ENCODE assay signal across 20 cellular contexts in the genomic region with DNA sequence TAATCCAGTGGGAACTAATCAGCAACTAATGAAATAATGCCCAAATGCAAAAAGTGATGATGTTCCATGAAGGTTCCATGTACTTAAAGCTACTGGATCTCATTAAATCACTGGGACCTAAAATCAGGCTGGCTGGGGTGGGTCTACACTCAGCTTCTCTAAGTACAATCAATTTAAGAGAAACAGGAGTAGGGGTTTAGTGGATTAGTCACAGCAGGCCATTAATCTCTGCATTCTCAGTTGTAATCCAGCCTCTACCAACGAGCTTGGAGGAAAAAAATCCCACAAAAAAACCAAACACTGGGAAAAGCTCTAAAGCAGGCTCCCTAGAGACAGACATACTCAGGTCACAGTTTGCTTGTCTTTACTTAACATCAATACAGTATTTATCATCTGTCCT.
DNase-seq lines count a peak whose midpoint lies in the region; ATAC-seq and TF ChIP-seq lines count a peak whose summit lies in the region.
"Had no signal": no experiment of that assay in that cellular context is flagged by ENCODE, and none has a peak within 500 bp of the region (broad histone marks: within the 10 kb centered on the region; RNA-seq: fewer than 3 reads in every experiment).

No MANE protein-coding gene starts in this region.

- H3K36me3 ChIP-seq in WERI-Rb-1 = no peaks in the 10 kb centered on the region

- H3K27me3 Mint-ChIP-seq in nephron progenitor cell (ENCODE audit: low read depth, poor library complexity) = peaks cover 27% of the 10 kb centered on the region
- H3K27me3 Mint-ChIP-seq: B cell had no signal

- TF ChIP-seq CTCF in WERI-Rb-1 (IDR thresholded peaks at IDR 0.05; ENCODE audit: low read depth, low read length) (no peak), nephron progenitor cell (IDR thresholded peaks at IDR 0.05) (no peak)

- H3K27me3 ChIP-seq in WERI-Rb-1 (ENCODE audit: insufficient read depth, low read depth, severe bottlenecking) = no peaks in the 10 kb centered on the region

- DNase-seq in D341Med (ENCODE audit: low spot score) = peak; percentile 84
- DNase-seq in NCI-H524 (lab: John Stamatoyannopoulos, UW) = peak; percentile 90 to 97
- peak; percentile 88 for DNase-seq in WERI-Rb-1
- peak; percentile 15 for DNase-seq in nephron progenitor cell
- DNase-seq in NCI-H1105 treated with DMSO at 0.1 percent for 48 hours (lab: John Stamatoyannopoulos, UW) = no peak
- no peak for DNase-seq in effector CD4-positive, alpha-beta T cell
- DNase-seq: DND-41, Karpas-422, MV-4-11, NCI-H1417, NCI-H1694 treated with DMSO at 0.1 percent for 48 hours, NCI-H2107, NCI-H446 treated with DMSO at 0.1 percent for 48 hours, PC-3, SHP77 had no signal

- no peaks in the 10 kb centered on the region for H3K36me3 Mint-ChIP-seq in nephron progenitor cell (ENCODE audit: low read depth)
- H3K36me3 Mint-ChIP-seq: CD14-positive monocyte had no signal

- H3K9me3 ChIP-seq in WERI-Rb-1 (ENCODE audit: severe bottlenecking) = no peaks in the 10 kb centered on the region

- no peak for ATAC-seq in HG03521 (IDR thresholded peaks at IDR 0.05; ENCODE audit: unreplicated experiment)
- ATAC-seq: HCT116, PC-3 had no signal

- H3K27ac Mint-ChIP-seq in nephron progenitor cell = no peak overlapping the region
- H3K27ac Mint-ChIP-seq: B cell, CD14-positive monocyte had no signal

- no peaks in the 10 kb centered on the region for H3K9me3 Mint-ChIP-seq in nephron progenitor cell
- H3K9me3 Mint-ChIP-seq: CD14-positive monocyte had no signal

- peaks cover 6% of the 10 kb centered on the region for H3K4me1 Mint-ChIP-seq in nephron progenitor cell
- H3K4me1 Mint-ChIP-seq: B cell, CD14-positive monocyte had no signal

- H3K27ac ChIP-seq in WERI-Rb-1 = peak overlapping the region; percentile 60
- H3K27ac ChIP-seq: SK-N-MC had no signal

- H3K4me3 Mint-ChIP-seq in nephron progenitor cell = no peak overlapping the region
- H3K4me3 Mint-ChIP-seq: B cell, CD14-positive monocyte had no signal

- H3K4me3 ChIP-seq in WERI-Rb-1 (ENCODE audit: low read depth, low read length) = no peak overlapping the region; the same call in 1 of the 2 replicates
- H3K4me3 ChIP-seq: SK-N-MC had no signal

Comparison
In these comparisons a context has a peak if more than half of its experiments do, and no peak if none do; other contexts are left out.
1. DNase-seq: peak in D341Med (single experiment), NCI-H524 (2 of 2), WERI-Rb-1 (single experiment) and nephron progenitor cell (single experiment); none in NCI-H1105 treated with DMSO at 0.1 percent for 48 hours (single experiment) and effector CD4-positive, alpha-beta T cell (single experiment).